ENCODE assay signal across 8 cellular contexts in the genomic region with DNA sequence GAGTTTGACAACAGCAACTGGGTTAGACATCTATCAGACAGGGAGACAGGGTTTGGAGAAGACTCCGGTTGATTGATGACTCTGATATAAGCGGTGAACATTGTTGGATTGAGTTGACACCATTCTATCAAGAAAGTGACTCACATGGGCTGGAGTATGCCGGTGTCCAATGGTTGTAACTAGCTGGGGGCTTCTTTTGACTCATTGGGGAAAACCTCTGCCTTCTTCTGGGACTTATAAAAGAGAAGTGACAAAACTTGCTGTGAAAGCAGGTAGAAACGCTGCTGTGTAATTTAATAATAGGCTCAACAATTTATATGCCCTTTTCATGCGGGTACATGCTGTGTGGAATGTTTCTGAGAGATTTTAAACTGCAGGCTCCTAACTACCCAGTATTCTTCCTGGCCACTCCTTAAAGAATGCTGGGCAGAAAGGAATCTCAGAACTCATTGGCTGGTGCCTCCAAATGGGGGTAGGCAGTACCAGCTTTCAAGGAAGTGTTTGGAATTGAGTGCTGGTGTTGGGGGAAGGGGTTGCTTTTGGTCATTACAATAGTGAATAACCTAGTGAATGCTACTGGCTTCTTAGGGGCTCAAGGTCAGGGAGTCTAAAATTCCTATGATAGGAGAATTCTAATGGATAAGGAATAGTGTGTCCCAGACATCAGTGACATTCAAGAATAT. TPM values are rescaled to one million over a fixed set of nuclear protein-coding genes. Genes with fewer than 3 reads are reported as not detected.
A peak's percentile ranks its signal among the peaks of the same experiment; 100 is the strongest.
DNase-seq lines count a peak whose midpoint lies in the region; ATAC-seq and TF ChIP-seq lines count a peak whose summit lies in the region.
"Had no signal": no experiment of that assay in that cellular context is flagged by ENCODE, and none has a peak within 500 bp of the region (broad histone marks: within the 10 kb centered on the region; RNA-seq: fewer than 3 reads in every experiment).

No MANE protein-coding gene starts in this region.

- ATAC-seq in GM18868 (IDR thresholded peaks at IDR 0.05; ENCODE audit: unreplicated experiment), result peak; percentile 64
- ATAC-seq in T-helper 17 cell, result no peak

- no peak for TF ChIP-seq POLR2A in sigmoid colon (IDR thresholded peaks at IDR 0.05)

- peaks cover 44% of the 10 kb centered on the region for H3K36me3 ChIP-seq in neutrophil
- H3K36me3 ChIP-seq in sigmoid colon, result no peaks in the 10 kb centered on the region

- H3K27ac ChIP-seq in neutrophil (peak overlapping the region; percentile 64), sigmoid colon (no peak overlapping the region)

- H3K4me3 Mint-ChIP-seq in T-helper 17 cell, result peak overlapping the region; percentile 77
- H3K4me3 Mint-ChIP-seq in dendritic cell treated with granulocyte-macrophage colony-stimulating factor and Interleukin-4, amounts not matched to agents 40 ng/mL and 50 ng/mL, for 4 days, result no peak overlapping the region

- no peak for TF ChIP-seq EP300 in sigmoid colon (IDR thresholded peaks at IDR 0.05)

- H3K27ac Mint-ChIP-seq in T-helper 17 cell, result peak overlapping the region; percentile 100
- peak overlapping the region; percentile 73 for H3K27ac Mint-ChIP-seq in dendritic cell treated with granulocyte-macrophage colony-stimulating factor and Interleukin-4, amounts not matched to agents 40 ng/mL and 50 ng/mL, for 4 days

- no peaks in the 10 kb centered on the region for H3K27me3 Mint-ChIP-seq in T-helper 17 cell
- no peaks in the 10 kb centered on the region for H3K27me3 Mint-ChIP-seq in dendritic cell treated with granulocyte-macrophage colony-stimulating factor and Interleukin-4, amounts not matched to agents 40 ng/mL and 50 ng/mL, for 4 days

- TF ChIP-seq CTCF in neutrophil (IDR thresholded peaks at IDR 0.05) (no peak), sigmoid colon (IDR thresholded peaks at IDR 0.05) (no peak)

- no peak for DNase-seq in T-helper 17 cell
- no peak for DNase-seq in NCI-H774 (lab: John Stamatoyannopoulos, UW)
- no peak for DNase-seq in OCI-M2 (lab: John Stamatoyannopoulos, UW; ENCODE audit: unreplicated experiment)
- DNase-seq in sigmoid colon, result no peak
- DNase-seq: NCI-H2081 treated with DMSO at 0.1 percent for 48 hours had no signal

- 72 to 86% methylated on average over 5 of the region's 5 CpGs for WGBS in sigmoid colon, 2 donors

- H3K36me3 Mint-ChIP-seq in T-helper 17 cell (ENCODE audit: low read depth), result peaks cover 19% of the 10 kb centered on the region
- H3K36me3 Mint-ChIP-seq in dendritic cell treated with granulocyte-macrophage colony-stimulating factor and Interleukin-4, amounts not matched to agents 40 ng/mL and 50 ng/mL, for 4 days (ENCODE audit: low read depth), result peaks cover 40% of the 10 kb centered on the region

- H3K27me3 ChIP-seq in neutrophil (no peaks in the 10 kb centered on the region), sigmoid colon (no peaks in the 10 kb centered on the region)

- peaks cover 84% of the 10 kb centered on the region for H3K4me1 Mint-ChIP-seq in T-helper 17 cell
- H3K4me1 Mint-ChIP-seq in dendritic cell treated with granulocyte-macrophage colony-stimulating factor and Interleukin-4, amounts not matched to agents 40 ng/mL and 50 ng/mL, for 4 days (ENCODE audit: low read depth), result peaks cover 64% of the 10 kb centered on the region

- H3K9me3 ChIP-seq in T-helper 17 cell (ENCODE audit: control insufficient read depth, low read length, poor library complexity, severe bottlenecking), result no peaks in the 10 kb centered on the region
- H3K9me3 ChIP-seq in neutrophil, result no peaks in the 10 kb centered on the region
- no peaks in the 10 kb centered on the region for H3K9me3 ChIP-seq in sigmoid colon

- no peaks in the 10 kb centered on the region for H3K9me3 Mint-ChIP-seq in dendritic cell treated with granulocyte-macrophage colony-stimulating factor and Interleukin-4, amounts not matched to agents 40 ng/mL and 50 ng/mL, for 4 days

- intact Hi-C loops in dendritic cell treated with granulocyte-macrophage colony-stimulating factor and Interleukin-4, amounts not matched to agents 40 ng/mL and 50 ng/mL, for 4 days (cut with micrococcal nuclease), result no loop called here
- intact Hi-C loops in sigmoid colon (cut with DNase I), result no loop called here

- H3K4me3 ChIP-seq in neutrophil (ENCODE audit: low read depth in 1 of 2, low read length in 1 of 2) (no peak overlapping the region), sigmoid colon (no peak overlapping the region)

- H3K4me1 ChIP-seq in neutrophil (ENCODE audit: control insufficient read depth in 1 of 2, insufficient read depth in 1 of 2, low read depth in 1 of 2, low read length in 1 of 2) (peaks cover 53 to 62% of the 10 kb centered on the region in 2 experiments), sigmoid colon (no peaks in the 10 kb centered on the region)

RNA-seq across cellular contexts. Expression of a gene that starts 43.9 kb away (rescaled TPM):
- total RNA-seq in T-helper 17 cell, result 100 to 1,000 TPM; 499 to 517 TPM
- 10 to 100 TPM in 3 of 4 donors, 1 to 10 TPM in 1; 8.6 to 15.5 (median 12.4) TPM for total RNA-seq in sigmoid colon
- 10 to 100 TPM in 1 of 3 donors, 1 to 10 TPM in 2; 2.8 to 18.2 (median 3.6) TPM for polyA plus RNA-seq in sigmoid colon

Comparison
In these comparisons a context has a peak if more than half of its experiments do, and no peak if none do; other contexts are left out.
1. RNA of a gene that starts 43.9 kb away (total RNA-seq): 499 to 517 TPM in T-helper 17 cell; 8.6 to 15.5 TPM in sigmoid colon; every median in the first group is over 10 times any median in the second.